8 cellular contexts compared by ENCODE assay signal in the genomic region with DNA sequence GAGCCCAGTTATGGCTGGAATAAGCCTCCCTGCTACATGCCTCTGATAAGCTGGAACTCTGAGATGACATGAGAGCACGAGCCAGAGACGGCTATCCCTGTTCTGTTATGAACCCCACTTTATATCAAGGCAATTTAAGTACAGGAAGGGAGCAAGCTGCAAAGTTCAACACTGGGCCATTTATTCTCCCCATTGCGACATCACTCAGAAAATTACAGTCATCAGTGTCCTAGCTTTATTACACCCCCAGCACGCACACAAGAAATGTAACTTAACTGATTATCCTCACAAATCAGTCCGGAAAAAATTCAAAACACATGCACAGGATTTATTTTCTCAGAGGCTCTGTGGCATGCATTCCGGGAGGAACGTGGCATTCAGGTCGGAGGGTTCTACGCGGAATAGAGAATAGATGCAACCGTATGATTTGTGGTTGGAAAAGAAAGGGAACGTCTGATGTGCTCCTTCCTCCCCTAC.
DNase-seq lines count a peak whose midpoint lies in the region; FAIRE-seq and TF ChIP-seq lines count a peak whose summit lies in the region.

No MANE protein-coding gene starts in this region.

- no peak for TF ChIP-seq EP300 in ovary (IDR thresholded peaks at IDR 0.05)

- H3K4me1 ChIP-seq in Peyer's patch: peaks cover 0 to 7% (median 0%) of the 10 kb centered on the region in 4 donors
- peaks cover 5% of the 10 kb centered on the region for H3K4me1 ChIP-seq in ovary (ENCODE audit: insufficient read depth)

- no peaks in the 10 kb centered on the region for H3K36me3 Mint-ChIP-seq in endothelial cell (ENCODE audit: low read depth, unreplicated experiment)

- DNase-seq in GM04504 (ENCODE audit: low read depth) (peak; percentile 74), Peyer's patch (peak in 2 of 3 donors; percentile 60 to 81), endothelial cell (ENCODE audit: low spot score) (no peak), ovary (no peak), epidermal melanocyte (ENCODE audit: insufficient read length, low spot score) (no peak), GM12891 (ENCODE audit: insufficient read length, low spot score) (no peak), HT-29 (ENCODE audit: low spot score) (no peak), GM19238 (ENCODE audit: insufficient read length, low spot score) (no peak)

- H3K9me3 ChIP-seq in Peyer's patch (no peaks in the 10 kb centered on the region), ovary (no peaks in the 10 kb centered on the region)

- H3K9me3 Mint-ChIP-seq in endothelial cell (ENCODE audit: unreplicated experiment): no peaks in the 10 kb centered on the region

- H3K4me3 ChIP-seq in Peyer's patch (peak overlapping the region; percentile 37 to 83 (median 80)), ovary (peak overlapping the region; percentile 38)

- H3K36me3 ChIP-seq in Peyer's patch (peaks cover 0 to 30% (median 0%) of the 10 kb centered on the region in 3 donors), ovary (no peaks in the 10 kb centered on the region)

- H3K27ac ChIP-seq in Peyer's patch: peak overlapping the region; percentile 15 to 97 (median 91)
- H3K27ac ChIP-seq in ovary: peak overlapping the region in 1 of 2 donors; percentile 97

- 23 to 28% (median 25%) methylated on average over 12 of the region's 12 CpGs for WGBS in ovary, 3 donors

- H3K27ac Mint-ChIP-seq in endothelial cell (ENCODE audit: unreplicated experiment): peak overlapping the region; percentile 61

- H3K4me1 Mint-ChIP-seq in endothelial cell (ENCODE audit: unreplicated experiment): peaks cover 29% of the 10 kb centered on the region

- peak; percentile 97 to 98 for TF ChIP-seq POLR2A in Peyer's patch (IDR thresholded peaks at IDR 0.05)
- no peak for TF ChIP-seq POLR2A in ovary (IDR thresholded peaks at IDR 0.05)
- no peak for TF ChIP-seq POLR2A in GM12891 (IDR thresholded peaks at IDR 0.05; ENCODE audit: low read depth, low read length)

- peaks cover 13% of the 10 kb centered on the region for H3K27me3 Mint-ChIP-seq in endothelial cell (ENCODE audit: unreplicated experiment)

- no peak for FAIRE-seq in GM12891 (lab: Jason Lieb, UNC)

- intact Hi-C loops in ovary (cut with DNase I): loop anchor here in 3 of 4 donors (5.0 to 10.0 kb wide), 5 partner anchors 75 to 647 kb away; a partner anchor contains a TSS

- no peaks in the 10 kb centered on the region for H3K27me3 ChIP-seq in Peyer's patch
- no peaks in the 10 kb centered on the region for H3K27me3 ChIP-seq in ovary

- peak overlapping the region; percentile 54 for H3K4me3 Mint-ChIP-seq in endothelial cell (ENCODE audit: unreplicated experiment)

- TF ChIP-seq CTCF in Peyer's patch (IDR thresholded peaks at IDR 0.05): no peak
- TF ChIP-seq CTCF in endothelial cell (IDR thresholded peaks at IDR 0.05; ENCODE audit: unreplicated experiment): no peak
- no peak for TF ChIP-seq CTCF in ovary (IDR thresholded peaks at IDR 0.05)

TF ChIP-seq in GM12891, 5 proteins besides CTCF, POLR2A, EP300 and RAD21:
- TF ChIP-seq TAF1 (IDR thresholded peaks at IDR 0.05; ENCODE audit: low read depth, low read length) (no peak), POLR2AphosphoS5 (IDR thresholded peaks at IDR 0.05; ENCODE audit: low read depth, low read length) (no peak), POU2F2 (IDR thresholded peaks at IDR 0.05; ENCODE audit: low read depth, low read length) (no peak)

Comparison
In these comparisons a context has a peak if more than half of its experiments do, and no peak if none do; other contexts are left out.
1. DNase-seq: peak in GM04504 (single experiment) and Peyer's patch (2 of 3); none in endothelial cell (single experiment), ovary (0 of 5), epidermal melanocyte (single experiment), GM12891 (single experiment), HT-29 (single experiment) and GM19238 (single experiment).
2. POLR2A ChIP-seq: peak in Peyer's patch (2 of 2); none in ovary (single experiment) and GM12891 (single experiment).